12 cellular contexts compared by ENCODE assay signal in genomic region chr17:1598399-1599095, GRCh38.
"Had no signal": no experiment of that assay in that cellular context is flagged by ENCODE, and none has a peak within 500 bp of the region (broad histone marks: within the 10 kb centered on the region; RNA-seq: fewer than 3 reads in every experiment).

No MANE protein-coding gene starts in this region.

- FAIRE-seq: kidney had no signal

- ATAC-seq: gastrocnemius medialis; naive thymus-derived CD4-positive, alpha-beta T cell; stimulated activated naive CD8-positive, alpha-beta T cell treated with anti-CD3 and anti-CD28 coated beads, Interleukin-15, amount 100 ng/mL, for 72 hours had no signal

- H3K9me3 ChIP-seq: gastrocnemius medialis had no signal

- DNase-seq: activated naive CD4-positive, alpha-beta T cell treated with anti-CD3 and anti-CD28 coated beads, Interleukin-2, amount 10 ng/mL, durations not matched to agents 7 days and 5 days; caudate nucleus; effector memory CD4-positive, alpha-beta T cell; gastrocnemius medialis; kidney; naive thymus-derived CD4-positive, alpha-beta T cell; nucleus accumbens; stimulated activated CD4-positive, alpha-beta T cell treated with anti-CD3 and anti-CD28 coated beads, Interleukin-15, amount 100 ng/mL, for 24 hours; stimulated activated CD4-positive, alpha-beta T cell treated with anti-CD3 and anti-CD28 coated beads, Interleukin-4, amount 100 ng/mL, for 24 hours; stimulated activated naive CD8-positive, alpha-beta T cell treated with anti-CD3 and anti-CD28 coated beads, Interleukin-15, amount 100 ng/mL, for 72 hours; T-helper 2 cell had no signal

- H3K4me3 ChIP-seq: coronary artery, gastrocnemius medialis had no signal

- H3K27ac ChIP-seq: coronary artery, gastrocnemius medialis had no signal

- H3K27me3 ChIP-seq: gastrocnemius medialis had no signal
